Comparison of ENCODE assay signal across 32 cellular contexts in genomic region chr2:164485541-164485940, GRCh38.
DNase-seq lines count a peak whose midpoint lies in the region; ATAC-seq, FAIRE-seq and TF ChIP-seq lines count a peak whose summit lies in the region.
"Had no signal": no experiment of that assay in that cellular context is flagged by ENCODE, and none has a peak within 500 bp of the region (broad histone marks: within the 10 kb centered on the region; RNA-seq: fewer than 3 reads in every experiment).

No MANE protein-coding gene starts in this region.

- no peak overlapping the region for H3K27ac ChIP-seq in A549
- no peak overlapping the region for H3K27ac ChIP-seq in A673 (ENCODE audit: low read depth, low read length, poor library complexity, severe bottlenecking)
- H3K27ac ChIP-seq: stomach had no signal

- 17% methylated on average over 1 of the region's 1 CpG for WGBS in A549 (ENCODE audit: missing lambda C conversion rate)

- no peak overlapping the region for H3K4me3 Mint-ChIP-seq in activated CD4-positive, alpha-beta T cell treated with anti-CD3 and anti-CD28 coated beads, Interleukin-2, amount 10 ng/mL, durations not matched to agents 24 days and 14 days
- H3K4me3 Mint-ChIP-seq: activated naive CD8-positive, alpha-beta T cell treated with anti-CD3 and anti-CD28 coated beads for 36 hours; activated T-cell treated with anti-CD3 and anti-CD28 coated beads, Interleukin-2, amount 50 U/mL, for 24 hours; CD4-positive, CD25-positive, alpha-beta regulatory T cell had no signal

- no peaks in the 10 kb centered on the region for H3K27me3 ChIP-seq in kidney epithelial cell (ENCODE audit: control insufficient read depth, insufficient read depth, low read length)
- peaks cover 15% of the 10 kb centered on the region for H3K27me3 ChIP-seq in A673 (replicated peaks; ENCODE audit: insufficient read depth, low read depth, low read length, poor library complexity)
- H3K27me3 ChIP-seq: stomach had no signal

- H3K36me3 Mint-ChIP-seq in activated CD4-positive, alpha-beta T cell treated with anti-CD3 and anti-CD28 coated beads, Interleukin-2, amount 10 ng/mL, durations not matched to agents 24 days and 14 days (ENCODE audit: low read depth) = no peaks in the 10 kb centered on the region
- H3K36me3 Mint-ChIP-seq: activated naive CD8-positive, alpha-beta T cell treated with anti-CD3 and anti-CD28 coated beads for 36 hours; CD4-positive, CD25-positive, alpha-beta regulatory T cell had no signal

- TF ChIP-seq POLR2A in A549 (IDR thresholded peaks at IDR 0.05; ENCODE audit: low read length) = no peak

- H3K36me3 ChIP-seq in kidney epithelial cell (ENCODE audit: control insufficient read depth, insufficient read depth, low read length) = no peaks in the 10 kb centered on the region
- H3K36me3 ChIP-seq in A673 (ENCODE audit: insufficient read depth, low read length, poor library complexity, severe bottlenecking) = no peaks in the 10 kb centered on the region
- H3K36me3 ChIP-seq: stomach had no signal

- TF ChIP-seq EP300 in A549 (IDR thresholded peaks at IDR 0.05) = no peak

- no peaks in the 10 kb centered on the region for H3K4me1 ChIP-seq in A549
- no peaks in the 10 kb centered on the region for H3K4me1 ChIP-seq in A673 (ENCODE audit: insufficient read depth, low read length, poor library complexity, severe bottlenecking)
- H3K4me1 ChIP-seq: stomach had no signal

- H3K27me3 Mint-ChIP-seq in activated CD4-positive, alpha-beta T cell treated with anti-CD3 and anti-CD28 coated beads, Interleukin-2, amount 10 ng/mL, durations not matched to agents 24 days and 14 days = no peaks in the 10 kb centered on the region
- H3K27me3 Mint-ChIP-seq: activated T-cell treated with anti-CD3 and anti-CD28 coated beads, Interleukin-2, amount 50 U/mL, for 24 hours; CD4-positive, CD25-positive, alpha-beta regulatory T cell had no signal

- CTCF ChIA-PET in A549 (lab: Yijun Ruan, JAX) (interaction anchor here (1.1 to 3.2 kb wide), 3 partner anchors 53 to 1315 kb away, joined by 3 to 11 read pairs (median 4); no protein-coding TSS in a partner anchor), A673 (lab: Charles Lee) (no interaction called here)

- no peak for TF ChIP-seq RAD21 in A549 (conservative IDR thresholded peaks at IDR 0.05 in 1 of 2, IDR thresholded peaks at IDR 0.05 in 1 of 2)

- H3K9me3 ChIP-seq in A549 (no peaks in the 10 kb centered on the region), A673 (ENCODE audit: low read depth, low read length, poor library complexity, severe bottlenecking) (no peaks in the 10 kb centered on the region)
- H3K9me3 ChIP-seq: stomach had no signal

- peak; percentile 32 for FAIRE-seq in A549 (lab: Jason Lieb, UNC)
- FAIRE-seq: A204.1, D721Med, endothelial cell of umbilical vein, urothelium cell line had no signal

- no peak for ATAC-seq in A549
- ATAC-seq: HCT116, left ventricle myocardium superior, Panc1, sciatic nerve had no signal

- H3K4me3 ChIP-seq in A549 (no peak overlapping the region), kidney epithelial cell (ENCODE audit: low read depth, low read length) (no peak overlapping the region), A673 (ENCODE audit: low read depth, low read length, poor library complexity, severe bottlenecking) (no peak overlapping the region)
- H3K4me3 ChIP-seq: stomach had no signal

- H3K4me2 ChIP-seq in A549 = no peak overlapping the region

- POLR2A ChIA-PET in A549 (lab: Yijun Ruan, JAX) (no interaction called here), A673 (lab: Charles Lee; ENCODE audit: low non-redundant PET) (no interaction called here)

- BruUV-seq in A673 (replicated peaks; lab: Mats Ljungman, UMichigan) = no TSS peak

- H3K4me1 Mint-ChIP-seq in activated CD4-positive, alpha-beta T cell treated with anti-CD3 and anti-CD28 coated beads, Interleukin-2, amount 10 ng/mL, durations not matched to agents 24 days and 14 days = no peaks in the 10 kb centered on the region
- H3K4me1 Mint-ChIP-seq: activated naive CD8-positive, alpha-beta T cell treated with anti-CD3 and anti-CD28 coated beads for 36 hours; CD4-positive, CD25-positive, alpha-beta regulatory T cell had no signal

- no peak for DNase-seq in A549 (ENCODE audit: low read depth in 1 of 2, low spot score in 1 of 2)
- DNase-seq in LHCN-M2 (ENCODE audit: low read depth) = peak; percentile 21
- peak; percentile 6 for DNase-seq in astrocyte of the hippocampus (ENCODE audit: low read depth, low spot score)
- DNase-seq in kidney epithelial cell (ENCODE audit: low read depth) = peak; percentile 7
- no peak for DNase-seq in A673 (ENCODE audit: low spot score)
- no peak for DNase-seq in activated CD4-positive, alpha-beta T cell treated with anti-CD3 and anti-CD28 coated beads, Interleukin-2, amount 10 ng/mL, durations not matched to agents 24 days and 14 days
- DNase-seq in SIG-M5 (lab: John Stamatoyannopoulos, UW) = no peak
- no peak for DNase-seq in activated CD8-positive, alpha-beta memory T cell treated with anti-CD3 and anti-CD28 coated beads for 24 hours
- DNase-seq: activated CD4-positive, alpha-beta T cell treated with anti-CD3 and anti-CD28 coated beads, Interleukin-2, amount 50 U/mL, for 1 hour; activated effector memory CD4-positive, alpha-beta T cell treated with anti-CD3 and anti-CD28 coated beads, Interleukin-2, amount 50 U/mL, for 16 hours; activated naive CD8-positive, alpha-beta T cell treated with anti-CD3 and anti-CD28 coated beads for 36 hours; activated T-cell treated with anti-CD3 and anti-CD28 coated beads, Interleukin-2, amount 50 U/mL, for 24 hours; AML-193; CD4-positive, CD25-positive, alpha-beta regulatory T cell; islet precursor cell; Karpas-422; left ventricle myocardium superior; NCI-H1436; NCI-H2081; NCI-H2227 treated with DMSO at 0.1 percent for 48 hours; posterior cingulate gyrus; SHP77 treated with DMSO at 0.1 percent for 48 hours; stimulated activated CD4-positive, alpha-beta T cell treated with anti-CD3 and anti-CD28 coated beads, Interleukin-4, amount 100 ng/mL, for 1 hour; stomach; T1000 had no signal

- intact Hi-C loops in A673 (cut with micrococcal nuclease; ENCODE audit: unreplicated experiment) = loop anchor here (10.0 kb wide), 1 partner anchor 1141 kb away; no protein-coding TSS in a partner anchor
- intact Hi-C loops in activated CD4-positive, alpha-beta T cell treated with anti-CD3 and anti-CD28 coated beads, Interleukin-2, amount 10 ng/mL, durations not matched to agents 24 days and 14 days (cut with micrococcal nuclease) = no loop called here

- no peaks in the 10 kb centered on the region for H3K9me3 Mint-ChIP-seq in activated CD4-positive, alpha-beta T cell treated with anti-CD3 and anti-CD28 coated beads, Interleukin-2, amount 10 ng/mL, durations not matched to agents 24 days and 14 days
- H3K9me3 Mint-ChIP-seq: activated naive CD8-positive, alpha-beta T cell treated with anti-CD3 and anti-CD28 coated beads for 36 hours; activated T-cell treated with anti-CD3 and anti-CD28 coated beads, Interleukin-2, amount 50 U/mL, for 24 hours had no signal

- no peak overlapping the region for H3K27ac Mint-ChIP-seq in activated CD4-positive, alpha-beta T cell treated with anti-CD3 and anti-CD28 coated beads, Interleukin-2, amount 10 ng/mL, durations not matched to agents 24 days and 14 days
- H3K27ac Mint-ChIP-seq: activated naive CD8-positive, alpha-beta T cell treated with anti-CD3 and anti-CD28 coated beads for 36 hours; activated T-cell treated with anti-CD3 and anti-CD28 coated beads, Interleukin-2, amount 50 U/mL, for 24 hours; CD4-positive, CD25-positive, alpha-beta regulatory T cell had no signal

- no peak for TF ChIP-seq CTCF in A549 (IDR thresholded peaks at IDR 0.05)
- no peak for TF ChIP-seq CTCF in kidney epithelial cell (IDR thresholded peaks at IDR 0.05; ENCODE audit: insufficient read depth, low read length, poor library complexity, severe bottlenecking)
- no peak for TF ChIP-seq CTCF in A673 (conservative IDR thresholded peaks at IDR 0.05; ENCODE audit: low read depth, low read length)

TF ChIP-seq in A549, 52 proteins besides CTCF, POLR2A, EP300 and RAD21:
- TF ChIP-seq ZSCAN20 (CRISPR knock-in tag; IDR thresholded peaks at IDR 0.05) = no peak
TF ChIP-seq in A549: peak in this region for 0.

Comparison
In these comparisons a context has a peak if more than half of its experiments do, and no peak if none do; other contexts are left out.
1. DNase-seq: peak in LHCN-M2 (single experiment), astrocyte of the hippocampus (single experiment) and kidney epithelial cell (single experiment); none in A549 (0 of 2), A673 (single experiment), activated CD4-positive, alpha-beta T cell treated with anti-CD3 and anti-CD28 coated beads, Interleukin-2, amount 10 ng/mL, durations not matched to agents 24 days and 14 days (single experiment), SIG-M5 (single experiment) and activated CD8-positive, alpha-beta memory T cell treated with anti-CD3 and anti-CD28 coated beads for 24 hours (single experiment).